ENCODE assay signal across 7 cellular contexts in the genomic region with DNA sequence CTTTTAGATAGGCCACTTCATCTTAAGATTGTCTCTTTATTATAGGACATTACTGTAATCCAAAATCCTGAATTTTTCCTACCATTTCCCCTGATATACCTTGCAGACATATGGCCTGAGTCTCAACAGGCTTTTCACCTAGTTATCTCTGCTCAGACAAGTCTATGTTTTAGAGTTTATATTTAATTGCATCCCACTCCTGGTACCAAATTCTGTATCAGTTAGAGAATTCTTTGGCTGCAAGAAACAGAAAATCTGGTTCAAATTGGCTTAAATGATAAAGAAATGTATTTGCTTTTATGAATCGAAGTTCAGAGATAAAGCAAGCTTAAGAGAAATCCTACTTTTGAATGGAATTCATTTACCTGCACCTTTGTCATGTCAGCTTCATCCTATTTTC.
"Had no signal": no experiment of that assay in that cellular context is flagged by ENCODE, and none has a peak within 500 bp of the region (broad histone marks: within the 10 kb centered on the region; RNA-seq: fewer than 3 reads in every experiment).

No MANE protein-coding gene starts in this region.

- H3K36me3 Mint-ChIP-seq: IgD-negative memory B cell had no signal

- DNase-seq: IMR-90, KBM-7, KG1 had no signal

- H3K4me1 Mint-ChIP-seq: IgD-negative memory B cell had no signal

- H3K9ac ChIP-seq: KMS-11 had no signal

- H3K4me3 Mint-ChIP-seq: IgD-negative memory B cell had no signal

- FAIRE-seq: HepG2 had no signal

- H3K4me2 ChIP-seq: KMS-11 had no signal

- H3K27ac ChIP-seq: HL-60, KMS-11 had no signal

- ATAC-seq: HepG2 had no signal
